Comparison of ENCODE assay signal across 15 cellular contexts in the genomic region with DNA sequence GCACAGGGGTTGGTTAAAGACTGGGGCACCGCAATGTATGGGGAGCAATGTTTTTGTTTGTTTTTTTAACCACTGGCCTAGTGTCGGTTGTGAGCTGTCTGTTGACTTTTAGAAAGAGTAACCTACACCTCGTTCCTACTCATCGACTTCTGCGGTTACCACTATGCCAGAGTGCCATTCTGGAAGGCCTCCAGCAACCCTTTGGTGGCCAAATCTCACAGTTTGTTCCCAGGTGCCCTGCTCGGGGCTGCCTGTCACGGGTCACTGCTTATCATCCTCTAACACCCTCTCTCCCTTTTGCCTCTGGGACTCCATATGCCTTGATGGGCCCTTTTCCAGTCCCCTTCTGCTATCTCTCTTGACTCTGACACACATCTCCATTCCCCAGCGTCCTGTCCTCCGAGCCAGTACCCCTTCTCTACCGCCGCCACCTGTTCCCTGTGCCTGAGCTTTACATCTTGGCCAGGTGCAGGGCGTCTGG.
A peak's percentile ranks its signal among the peaks of the same experiment; 100 is the strongest.
DNase-seq lines count a peak whose midpoint lies in the region; ATAC-seq, FAIRE-seq and TF ChIP-seq lines count a peak whose summit lies in the region.
"Had no signal": no experiment of that assay in that cellular context is flagged by ENCODE, and none has a peak within 500 bp of the region (broad histone marks: within the 10 kb centered on the region; RNA-seq: fewer than 3 reads in every experiment).

No MANE protein-coding gene starts in this region.

- intact Hi-C loops in Right ventricle myocardium superior (cut with DNase I), result no loop called here
- intact Hi-C loops in upper lobe of right lung (cut with DNase I), result no loop called here

- no peaks in the 10 kb centered on the region for H3K27me3 ChIP-seq in skeletal muscle tissue (ENCODE audit: control insufficient read depth in 3 of 3, insufficient read depth in 3 of 3, low read length in 3 of 3)
- H3K27me3 ChIP-seq in upper lobe of right lung, result no peaks in the 10 kb centered on the region
- H3K27me3 ChIP-seq: BLaER1, ovary had no signal

- peak; percentile 69 for FAIRE-seq in RCC 7860 (lab: Jason Lieb, UNC)

- peak overlapping the region; percentile 42 to 69 (median 63) for H3K9ac ChIP-seq in skeletal muscle tissue (ENCODE audit: low read depth in 1 of 3, low read length in 3 of 3)
- H3K9ac ChIP-seq: BLaER1 had no signal

- TF ChIP-seq CTCF in upper lobe of right lung (IDR thresholded peaks at IDR 0.05), result no peak

- H3K27ac ChIP-seq in skeletal muscle tissue (ENCODE audit: low read depth, low read length), result peak overlapping the region; percentile 83
- no peak overlapping the region for H3K27ac ChIP-seq in upper lobe of right lung
- H3K27ac ChIP-seq: BLaER1, ovary had no signal

- ATAC-seq in Right ventricle myocardium superior (ENCODE audit: poor library complexity) (peak; percentile 86), upper lobe of right lung (no peak), HG03571 (IDR thresholded peaks at IDR 0.05; ENCODE audit: unreplicated experiment) (no peak)

- H3K4me1 ChIP-seq in skeletal muscle tissue (ENCODE audit: control insufficient read depth in 3 of 3, insufficient read depth in 3 of 3, low read length in 3 of 3) (peaks cover 57 to 83% (median 61%) of the 10 kb centered on the region in 3 donors), upper lobe of right lung (peaks cover 5% of the 10 kb centered on the region)
- H3K4me1 ChIP-seq: BLaER1 had no signal

- H3K4me3 ChIP-seq in skeletal muscle tissue (ENCODE audit: low read length in 3 of 3), result peak overlapping the region; percentile 45 to 49 (median 45)
- H3K4me3 ChIP-seq in upper lobe of right lung, result no peak overlapping the region
- H3K4me3 ChIP-seq: BLaER1, ovary had no signal

- H3K9me3 ChIP-seq in skeletal muscle tissue (ENCODE audit: control insufficient read depth in 3 of 3, low read length in 3 of 3) (no peaks in the 10 kb centered on the region), upper lobe of right lung (no peaks in the 10 kb centered on the region)
- H3K9me3 ChIP-seq: BLaER1, ovary had no signal

- H3K36me3 ChIP-seq in skeletal muscle tissue (ENCODE audit: control insufficient read depth in 3 of 3, insufficient read depth in 3 of 3, low read length in 3 of 3), result no peaks in the 10 kb centered on the region
- no peaks in the 10 kb centered on the region for H3K36me3 ChIP-seq in upper lobe of right lung
- H3K36me3 ChIP-seq: BLaER1, ovary had no signal

- DNase-seq in HCEC 1CT (peak; percentile 42), RCC 7860 (ENCODE audit: low spot score) (peak; percentile 36), Right ventricle myocardium superior (peak; percentile 75), upper lobe of right lung (no peak), SHP77 treated with DMSO at 0.1 percent for 48 hours (lab: John Stamatoyannopoulos, UW) (no peak)
- DNase-seq: activated CD4-positive, alpha-beta T cell treated with anti-CD3 and anti-CD28 coated beads, Interleukin-2, amount 10 ng/mL, durations not matched to agents 7 days and 5 days; activated T-cell treated with anti-CD3 and anti-CD28 coated beads, Interleukin-2, amount 50 U/mL, for 48 hours; amniotic stem cell; effector CD4-positive, alpha-beta T cell; midbrain; NCI-H226; ovary had no signal

Comparison
In these comparisons a context has a peak if more than half of its experiments do, and no peak if none do; other contexts are left out.
1. DNase-seq: peak in HCEC 1CT (single experiment), RCC 7860 (single experiment) and Right ventricle myocardium superior (single experiment); none in upper lobe of right lung (single experiment) and SHP77 treated with DMSO at 0.1 percent for 48 hours (single experiment).